ENCODE assay signal across 11 cellular contexts in genomic region chr10:98339790-98340189, GRCh38.
DNase-seq lines count a peak whose midpoint lies in the region; ATAC-seq, FAIRE-seq and TF ChIP-seq lines count a peak whose summit lies in the region.
"Had no signal": no experiment of that assay in that cellular context is flagged by ENCODE, and none has a peak within 500 bp of the region (broad histone marks: within the 10 kb centered on the region; RNA-seq: fewer than 3 reads in every experiment).

No MANE protein-coding gene starts in this region.

- H3K4me1 Mint-ChIP-seq in stimulated activated effector memory CD8-positive, alpha-beta T cell treated with anti-CD3 and anti-CD28 coated beads, Interleukin-12 subunit alpha, Interleukin-12 subunit beta, amount 100 ng/mL, for 72 hours = peaks cover 29% of the 10 kb centered on the region
- H3K4me1 Mint-ChIP-seq: CD4-positive, CD25-positive, alpha-beta regulatory T cell had no signal

- no peaks in the 10 kb centered on the region for H3K36me3 Mint-ChIP-seq in stimulated activated effector memory CD8-positive, alpha-beta T cell treated with anti-CD3 and anti-CD28 coated beads, Interleukin-12 subunit alpha, Interleukin-12 subunit beta, amount 100 ng/mL, for 72 hours
- H3K36me3 Mint-ChIP-seq: activated naive CD4-positive, alpha-beta T cell treated with anti-CD3 and anti-CD28 coated beads, Interleukin-2, amount 50 U/mL, for 72 hours; CD4-positive, CD25-positive, alpha-beta regulatory T cell had no signal

- no peak for FAIRE-seq in H54 (lab: Jason Lieb, UNC)
- FAIRE-seq in HTR-8/SVneo (lab: Jason Lieb, UNC) = no peak

- peak overlapping the region; percentile 64 for H3K27ac Mint-ChIP-seq in stimulated activated effector memory CD8-positive, alpha-beta T cell treated with anti-CD3 and anti-CD28 coated beads, Interleukin-12 subunit alpha, Interleukin-12 subunit beta, amount 100 ng/mL, for 72 hours
- H3K27ac Mint-ChIP-seq: activated naive CD4-positive, alpha-beta T cell treated with anti-CD3 and anti-CD28 coated beads, Interleukin-2, amount 50 U/mL, for 72 hours; CD4-positive, CD25-positive, alpha-beta regulatory T cell had no signal

- no peak for TF ChIP-seq POLR2A in H54 (IDR thresholded peaks at IDR 0.05; ENCODE audit: low read depth, low read length)

- ATAC-seq in GM21737 (IDR thresholded peaks at IDR 0.05; ENCODE audit: unreplicated experiment) (peak; percentile 92), HG03558 (IDR thresholded peaks at IDR 0.05; ENCODE audit: extremely low read depth, unreplicated experiment) (peak; percentile 82)
- peak; percentile 51 for ATAC-seq in stimulated activated effector memory CD8-positive, alpha-beta T cell treated with anti-CD3 and anti-CD28 coated beads, Interleukin-12 subunit alpha, Interleukin-12 subunit beta, amount 100 ng/mL, for 72 hours
- ATAC-seq: activated naive CD4-positive, alpha-beta T cell treated with anti-CD3 and anti-CD28 coated beads, Interleukin-2, amount 50 U/mL, for 72 hours had no signal

- H3K4me3 Mint-ChIP-seq in stimulated activated effector memory CD8-positive, alpha-beta T cell treated with anti-CD3 and anti-CD28 coated beads, Interleukin-12 subunit alpha, Interleukin-12 subunit beta, amount 100 ng/mL, for 72 hours = peak overlapping the region; percentile 40
- H3K4me3 Mint-ChIP-seq: CD4-positive, CD25-positive, alpha-beta regulatory T cell had no signal

- DNase-seq in activated gamma-delta T cell treated with Interleukin-2 at 50 U/mL for 16 hours (peak; percentile 8), activated gamma-delta T cell (lab: John Stamatoyannopoulos, UW) (no peak), H54 (ENCODE audit: insufficient read length, low spot score) (no peak), HTR-8/SVneo (ENCODE audit: insufficient read length, low spot score) (no peak), UCSD-AML1 (lab: John Stamatoyannopoulos, UW; ENCODE audit: unreplicated experiment) (no peak)
- DNase-seq in stimulated activated effector memory CD8-positive, alpha-beta T cell treated with anti-CD3 and anti-CD28 coated beads, Interleukin-12 subunit alpha, Interleukin-12 subunit beta, amount 100 ng/mL, for 72 hours (ENCODE audit: low spot score in 2 of 2) = no peak
- DNase-seq: SJCRH30 had no signal

- H3K9me3 Mint-ChIP-seq in stimulated activated effector memory CD8-positive, alpha-beta T cell treated with anti-CD3 and anti-CD28 coated beads, Interleukin-12 subunit alpha, Interleukin-12 subunit beta, amount 100 ng/mL, for 72 hours = no peaks in the 10 kb centered on the region
- H3K9me3 Mint-ChIP-seq: activated naive CD4-positive, alpha-beta T cell treated with anti-CD3 and anti-CD28 coated beads, Interleukin-2, amount 50 U/mL, for 72 hours had no signal
